Comparison of ENCODE assay signal across 1 cellular context in genomic region chr21:41766883-41767605, GRCh38.
TF ChIP-seq lines count a peak whose summit lies in the region.

Gene RIPK4, minus strand, starts transcription at chr21:41767052. Its CDS starts 11 bp downstream, at chr21:41767041.

TF ChIP-seq in HCT116, 20 proteins besides CTCF, POLR2A, EP300 and RAD21 (continued from another document):
- TF ChIP-seq REST (IDR thresholded peaks at IDR 0.05; ENCODE audit: low read depth): no peak
- no peak for TF ChIP-seq EZH2phosphoT487 (IDR thresholded peaks at IDR 0.05; ENCODE audit: borderline replicate concordance)
- no peak for TF ChIP-seq CBX3 (IDR thresholded peaks at IDR 0.05; ENCODE audit: low read depth)
- TF ChIP-seq CEBPB (IDR thresholded peaks at IDR 0.05; ENCODE audit: low read depth): no peak
- no peak for TF ChIP-seq ZBTB33 (IDR thresholded peaks at IDR 0.05; ENCODE audit: extremely low read depth, insufficient replicate concordance, low read length)
- peak; percentile 48; the same call in 1 of the 2 replicates for TF ChIP-seq SP1 (IDR thresholded peaks at IDR 0.05; ENCODE audit: low read depth)
- peak; percentile 90 for TF ChIP-seq POLR2AphosphoS5 (IDR thresholded peaks at IDR 0.05; ENCODE audit: low read depth, low read length)
- TF ChIP-seq SRF (IDR thresholded peaks at IDR 0.05; ENCODE audit: low read depth): no peak
- TF ChIP-seq JUND (IDR thresholded peaks at IDR 0.05): no peak
- peak; percentile 71 for TF ChIP-seq MAX (IDR thresholded peaks at IDR 0.05)
- no peak for TF ChIP-seq TCF7L2 (IDR thresholded peaks at IDR 0.05; ENCODE audit: borderline replicate concordance, extremely low read depth, insufficient read depth, insufficient read length)
- no peak for TF ChIP-seq EGR1 (IDR thresholded peaks at IDR 0.05; ENCODE audit: low read depth)
